Comparison of ENCODE assay signal across 26 cellular contexts in genomic region chr7:51310131-51310583, GRCh38. TPM values are rescaled to one million over a fixed set of nuclear protein-coding genes. Genes with fewer than 3 reads are reported as not detected.
DNase-seq lines count a peak whose midpoint lies in the region; ATAC-seq, FAIRE-seq and TF ChIP-seq lines count a peak whose summit lies in the region.
"Had no signal": no experiment of that assay in that cellular context is flagged by ENCODE, and none has a peak within 500 bp of the region (broad histone marks: within the 10 kb centered on the region; RNA-seq: fewer than 3 reads in every experiment).

No MANE protein-coding gene starts in this region.

- no peak for FAIRE-seq in H1 (lab: Jason Lieb, UNC)
- FAIRE-seq: GM12878, HTR-8/SVneo, TTC549 had no signal

- H3K9ac ChIP-seq in H1 (replicated peaks in 1 of 4; ENCODE audit: extremely low read depth in 1 of 4, low read depth in 3 of 4, low read length in 3 of 4), result no peak overlapping the region
- H3K9ac ChIP-seq: KMS-11 had no signal

- no peak overlapping the region for H2AK5ac ChIP-seq in H1 (ENCODE audit: low read depth, low read length)

- TF ChIP-seq RAD21 in H1 (IDR thresholded peaks at IDR 0.05 in 1 of 2, conservative IDR thresholded peaks at IDR 0.05 in 1 of 2; ENCODE audit: low read depth in 2 of 2, low read length in 2 of 2), result no peak

- H3K36me3 ChIP-seq in H1 (ENCODE audit: control insufficient read depth in 2 of 4, insufficient read depth in 4 of 4, low read length in 3 of 4), result no peaks in the 10 kb centered on the region
- H3K36me3 ChIP-seq: ascending aorta, gastroesophageal sphincter, prostate gland had no signal

- no peak overlapping the region for H4K8ac ChIP-seq in H1 (ENCODE audit: extremely low read depth, insufficient read depth, low read length)

- peaks cover 3% of the 10 kb centered on the region; the same call in 1 of the 2 replicates for H3K79me1 ChIP-seq in H1 (ENCODE audit: low read depth, low read length)

- DNase-seq in NCI-H1105 treated with DMSO at 0.1 percent for 48 hours (lab: John Stamatoyannopoulos, UW), result peak; percentile 55
- peak; percentile 68 for DNase-seq in NCI-H510A treated with DMSO at 0.1 percent for 48 hours (lab: John Stamatoyannopoulos, UW)
- DNase-seq in H1 (ENCODE audit: low read depth in 1 of 2, low spot score in 2 of 2), result peak in 1 of 2 experiments; percentile 48
- DNase-seq in activated CD4-positive, CD25-positive, alpha-beta regulatory T cell treated with anti-CD3 and anti-CD28 coated beads, Interleukin-2, amount 50 U/mL, for 72 hours, result no peak
- DNase-seq: activated naive CD4-positive, alpha-beta T cell treated with anti-CD3 and anti-CD28 coated beads, Interleukin-2, amount 50 U/mL, for 16 hours; activated T-cell treated with anti-CD3 and anti-CD28 coated beads, Interleukin-2, amount 50 U/mL, for 72 hours; CD4-positive, alpha-beta T cell; DMS53; effector CD4-positive, alpha-beta T cell; NCI-H1930; NCI-H774; SHP77 treated with DMSO at 0.1 percent for 48 hours; stimulated activated CD4-positive, alpha-beta T cell treated with anti-CD3 and anti-CD28 coated beads, Interleukin-1b, Interleukin-23, amount 100 ng/mL, for 48 hours; testis had no signal

- no peak overlapping the region for H3K4ac ChIP-seq in H1 (replicated peaks; ENCODE audit: insufficient read length, low read depth, low read length)

- H3K23ac ChIP-seq in H1 (ENCODE audit: insufficient read length), result no peak overlapping the region

- TF ChIP-seq POLR2A in H1 (IDR thresholded peaks at IDR 0.05; ENCODE audit: control extremely low read depth in 1 of 2, low read depth in 2 of 2, low read length in 2 of 2), result no peak

- TF ChIP-seq EP300 in H1 (IDR thresholded peaks at IDR 0.05; ENCODE audit: borderline replicate concordance in 1 of 2, low read depth in 2 of 2, low read length in 2 of 2), result no peak

- peaks cover 4 to 17% (median 11%) of the 10 kb centered on the region in 4 experiments; a peak in 6 of 7 replicates for H3K4me1 ChIP-seq in H1 (replicated peaks in 1 of 4; ENCODE audit: control insufficient read depth in 3 of 4, insufficient read depth in 4 of 4, low read length in 3 of 4)
- H3K4me1 ChIP-seq: ascending aorta, prostate gland, testis had no signal

- no peak overlapping the region for H2BK5ac ChIP-seq in H1 (ENCODE audit: low read depth, low read length)

- no peak overlapping the region for H2BK20ac ChIP-seq in H1 (ENCODE audit: low read length)

- H3K23me2 ChIP-seq in H1 (ENCODE audit: low read depth, low read length), result no peaks in the 10 kb centered on the region

- no peak overlapping the region for H2AFZ ChIP-seq in H1 (ENCODE audit: low read length)

- CTCF ChIA-PET in H1 (lab: Charles Lee; ENCODE audit: partially characterized antibody), result interaction anchor here (0.8 to 10.2 kb wide), 20 partner anchors 8 to 147 kb away, joined by 3 to 92 read pairs (median 4); no protein-coding TSS in a partner anchor

- H3K56ac ChIP-seq in H1 (replicated peaks; ENCODE audit: insufficient read length, low read depth, low read length), result no peak overlapping the region

- H4K91ac ChIP-seq in H1 (replicated peaks; ENCODE audit: insufficient read length, low read length), result peak overlapping the region; percentile 68

- no peak overlapping the region for H3K27ac ChIP-seq in H1 (ENCODE audit: low read depth, low read length)
- H3K27ac ChIP-seq in temporal lobe (ENCODE audit: low read depth, low read length), result peak overlapping the region; percentile 95
- H3K27ac ChIP-seq: ascending aorta, KMS-11, prostate gland, testis had no signal

- POLR2A ChIA-PET in H1 (lab: Charles Lee; ENCODE audit: partially characterized antibody), result interaction anchor here (1.0 to 9.2 kb wide), 7 partner anchors 10 to 46 kb away, joined by 3 to 117 read pairs (median 6); no protein-coding TSS in a partner anchor

- H3K27me3 ChIP-seq in H1 (replicated peaks in 1 of 4; ENCODE audit: control insufficient read depth in 3 of 4, extremely low read depth in 1 of 4, insufficient read depth in 3 of 4, low read length in 3 of 4), result no peaks in the 10 kb centered on the region; a peak in 3 of 7 replicates
- H3K27me3 ChIP-seq: ascending aorta, gastroesophageal sphincter, testis had no signal

- H3K9me3 ChIP-seq in H1 (ENCODE audit: insufficient read depth in 2 of 2, low read depth in 1 of 2, low read length in 1 of 2), result no peaks in the 10 kb centered on the region
- H3K9me3 ChIP-seq: ascending aorta, gastroesophageal sphincter, prostate gland, testis had no signal

- no peak overlapping the region for H2BK15ac ChIP-seq in H1 (ENCODE audit: low read length)

- 93% methylated on average over 3 of the region's 3 CpGs; no CpG with 5 or more reads in 1 of the 2 experiments for WGBS in H1 (ENCODE audit: extremely low coverage in 1 of 2, insufficient coverage in 1 of 2, insufficient read length in 1 of 2, insufficient replicate concordance in 2 of 2, low coverage in 1 of 2, low lambda C conversion rate in 2 of 2, missing lambda C conversion rate in 1 of 2), 2 experiments

- H3K18ac ChIP-seq in H1 (ENCODE audit: extremely low read depth, low read length), result 0 out of 2 replicates have a peak overlapping the region, but pooled peaks have one; percentile 52

- peaks cover 0 to 9% of the 10 kb centered on the region in 2 experiments for H4K20me1 ChIP-seq in H1 (replicated peaks in 1 of 2; ENCODE audit: control insufficient read depth in 1 of 2, insufficient read depth in 2 of 2, low read length in 2 of 2)

- no peak overlapping the region for H2BK120ac ChIP-seq in H1 (replicated peaks; ENCODE audit: low read depth, low read length)

- H4K5ac ChIP-seq in H1 (ENCODE audit: insufficient read length, low read depth, low read length), result no peak overlapping the region

- no peak overlapping the region for H3K14ac ChIP-seq in H1 (ENCODE audit: insufficient read length)

- H2BK12ac ChIP-seq in H1 (ENCODE audit: low read depth, low read length), result no peak overlapping the region

- no peak overlapping the region for H3K4me3 ChIP-seq in H1 (ENCODE audit: extremely low read depth in 1 of 4, insufficient read depth in 2 of 4, low read depth in 3 of 4, low read length in 4 of 4)
- H3K4me3 ChIP-seq: ascending aorta, gastroesophageal sphincter, GM12878, prostate gland, testis had no signal

- H3K79me2 ChIP-seq in H1 (ENCODE audit: control insufficient read depth in 1 of 2, insufficient read depth in 2 of 2, low read length in 2 of 2), result peaks cover 3 to 88% of the 10 kb centered on the region in 2 experiments; a peak in 3 of 4 replicates

- no peak for TF ChIP-seq CTCF in H1 (IDR thresholded peaks at IDR 0.05; ENCODE audit: control extremely low read depth in 1 of 3, insufficient read depth in 1 of 3, low read depth in 1 of 3, low read length in 3 of 3)

- no peak overlapping the region for H3K4me2 ChIP-seq in H1 (ENCODE audit: insufficient read depth in 1 of 2, low read depth in 2 of 2, low read length in 2 of 2)
- H3K4me2 ChIP-seq: KMS-11 had no signal

- ATAC-seq in HG03354 (IDR thresholded peaks at IDR 0.05; ENCODE audit: poor library complexity, severe bottlenecking, unreplicated experiment) (no peak), HG02623 (IDR thresholded peaks at IDR 0.05; ENCODE audit: unreplicated experiment) (no peak)
- ATAC-seq: activated T-cell treated with anti-CD3 and anti-CD28 coated beads, Interleukin-2, amount 50 U/mL, for 72 hours; esophagus mucosa; gastroesophageal sphincter; GM12878 had no signal

TF ChIP-seq in H1, 55 proteins besides CTCF, POLR2A, EP300 and RAD21 (continues in another document):
- TF ChIP-seq ATF3 (IDR thresholded peaks at IDR 0.05; ENCODE audit: insufficient read depth, low read depth, low read length), result no peak
- TF ChIP-seq GABPA (IDR thresholded peaks at IDR 0.05; ENCODE audit: borderline replicate concordance, insufficient read depth, low read length), result no peak
- no peak for TF ChIP-seq USF2 (IDR thresholded peaks at IDR 0.05; ENCODE audit: low read length)
- TF ChIP-seq SP2 (IDR thresholded peaks at IDR 0.05; ENCODE audit: low read length), result no peak
- no peak for TF ChIP-seq RXRA (IDR thresholded peaks at IDR 0.05; ENCODE audit: insufficient read depth, low read depth, low read length)
- no peak for TF ChIP-seq MAFK (IDR thresholded peaks at IDR 0.05; ENCODE audit: low read depth, low read length)
- no peak for TF ChIP-seq TBP (IDR thresholded peaks at IDR 0.05; ENCODE audit: low read depth, low read length)
- TF ChIP-seq TAF7 (optimal IDR thresholded peaks at IDR 0.05; ENCODE audit: borderline replicate concordance, low read depth, low read length), result no peak
- TF ChIP-seq JUN (IDR thresholded peaks at IDR 0.05; ENCODE audit: low read depth, low read length), result no peak
- no peak for TF ChIP-seq BACH1 (IDR thresholded peaks at IDR 0.05; ENCODE audit: low read length)
- TF ChIP-seq CHD1 (IDR thresholded peaks at IDR 0.05; ENCODE audit: low read depth, low read length), result no peak
- TF ChIP-seq KDM5A (IDR thresholded peaks at IDR 0.05; ENCODE audit: low read length), result no peak
- TF ChIP-seq E2F6 (IDR thresholded peaks at IDR 0.05), result no peak

RNA-seq across cellular contexts. Expression of gene COBL, which starts 6.5 kb away (rescaled TPM):
- 36.5 and 40.4 TPM in 2 replicates for total RNA-seq in H1 (2021; fragmentation: NEBNext Ultra II Directional; extraction: Animal tissue kit (Norgen Biotek cat#: 25700))
- 13.8 and 20.3 TPM in 2 replicates for polyA plus RNA-seq in H1 (2011; rRNA removed)
- polyA plus RNA-seq in H1 (2011; cell fraction: cytosol; rRNA removed), result 20.7 TPM
- 44.2 TPM for polyA plus RNA-seq in H1 (2011; cell fraction: nucleus; rRNA removed)
- polyA plus RNA-seq in H1 (2012, experiment 1 of 2), result 24.1 to 31.8 TPM (median 27.2 TPM) in 4 replicates
- 7.2 TPM for polyA plus RNA-seq in H1 (2012, experiment 2 of 2)
- 17.9 TPM for polyA plus RNA-seq in H1 (2013, experiment 1 of 2)
- 15.9 TPM for polyA plus RNA-seq in H1 (2013, experiment 2 of 2)
- 40.8 and 57.2 TPM in 2 replicates for polyA minus RNA-seq in H1 (2011; rRNA and poly(A)+ RNA removed)
- 26.1 TPM for polyA minus RNA-seq in H1 (2011; cell fraction: cytosol; rRNA and poly(A)+ RNA removed)
- 66.4 TPM for polyA minus RNA-seq in H1 (2011; cell fraction: nucleus; rRNA and poly(A)+ RNA removed)
- total RNA-seq in temporal lobe, result 9.8 TPM
- total RNA-seq: activated T-cell treated with anti-CD3 and anti-CD28 coated beads, Interleukin-2, amount 50 U/mL, for 72 hours; CD4-positive, alpha-beta T cell; lung microvascular endothelial cell had no signal
- polyA plus RNA-seq: GM12878 had no signal
